Comparison of ENCODE assay signal across 1 cellular context in the genomic region with DNA sequence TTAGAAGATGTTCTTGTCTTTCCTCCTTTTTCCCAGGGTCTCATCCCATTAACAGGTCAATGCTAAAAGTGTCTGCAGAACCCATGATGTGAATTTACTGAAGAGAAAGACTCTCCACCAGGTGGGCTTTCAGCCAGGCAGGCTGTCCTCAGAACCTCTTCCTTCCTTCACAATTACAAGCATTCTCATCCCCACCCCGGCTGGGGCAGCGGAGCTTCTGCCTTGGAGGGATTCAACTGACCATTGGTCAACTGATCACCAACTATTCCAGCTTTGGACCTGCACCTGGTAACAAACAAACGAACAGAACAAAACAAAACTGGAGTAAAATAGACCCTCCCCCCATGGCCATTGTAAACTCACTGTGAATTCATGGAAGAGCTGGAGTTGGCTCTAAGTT.
TF ChIP-seq lines count a peak whose summit lies in the region.

No MANE protein-coding gene starts in this region.

TF ChIP-seq in HepG2, 621 proteins besides CTCF, POLR2A, EP300 and RAD21:
- no peak for TF ChIP-seq HMGA1 (CRISPR knock-in tag; conservative IDR thresholded peaks at IDR 0.05)
- no peak for TF ChIP-seq ZNF570 (CRISPR knock-in tag; IDR thresholded peaks at IDR 0.05; ENCODE audit: borderline replicate concordance)
- TF ChIP-seq, protein P1, sequence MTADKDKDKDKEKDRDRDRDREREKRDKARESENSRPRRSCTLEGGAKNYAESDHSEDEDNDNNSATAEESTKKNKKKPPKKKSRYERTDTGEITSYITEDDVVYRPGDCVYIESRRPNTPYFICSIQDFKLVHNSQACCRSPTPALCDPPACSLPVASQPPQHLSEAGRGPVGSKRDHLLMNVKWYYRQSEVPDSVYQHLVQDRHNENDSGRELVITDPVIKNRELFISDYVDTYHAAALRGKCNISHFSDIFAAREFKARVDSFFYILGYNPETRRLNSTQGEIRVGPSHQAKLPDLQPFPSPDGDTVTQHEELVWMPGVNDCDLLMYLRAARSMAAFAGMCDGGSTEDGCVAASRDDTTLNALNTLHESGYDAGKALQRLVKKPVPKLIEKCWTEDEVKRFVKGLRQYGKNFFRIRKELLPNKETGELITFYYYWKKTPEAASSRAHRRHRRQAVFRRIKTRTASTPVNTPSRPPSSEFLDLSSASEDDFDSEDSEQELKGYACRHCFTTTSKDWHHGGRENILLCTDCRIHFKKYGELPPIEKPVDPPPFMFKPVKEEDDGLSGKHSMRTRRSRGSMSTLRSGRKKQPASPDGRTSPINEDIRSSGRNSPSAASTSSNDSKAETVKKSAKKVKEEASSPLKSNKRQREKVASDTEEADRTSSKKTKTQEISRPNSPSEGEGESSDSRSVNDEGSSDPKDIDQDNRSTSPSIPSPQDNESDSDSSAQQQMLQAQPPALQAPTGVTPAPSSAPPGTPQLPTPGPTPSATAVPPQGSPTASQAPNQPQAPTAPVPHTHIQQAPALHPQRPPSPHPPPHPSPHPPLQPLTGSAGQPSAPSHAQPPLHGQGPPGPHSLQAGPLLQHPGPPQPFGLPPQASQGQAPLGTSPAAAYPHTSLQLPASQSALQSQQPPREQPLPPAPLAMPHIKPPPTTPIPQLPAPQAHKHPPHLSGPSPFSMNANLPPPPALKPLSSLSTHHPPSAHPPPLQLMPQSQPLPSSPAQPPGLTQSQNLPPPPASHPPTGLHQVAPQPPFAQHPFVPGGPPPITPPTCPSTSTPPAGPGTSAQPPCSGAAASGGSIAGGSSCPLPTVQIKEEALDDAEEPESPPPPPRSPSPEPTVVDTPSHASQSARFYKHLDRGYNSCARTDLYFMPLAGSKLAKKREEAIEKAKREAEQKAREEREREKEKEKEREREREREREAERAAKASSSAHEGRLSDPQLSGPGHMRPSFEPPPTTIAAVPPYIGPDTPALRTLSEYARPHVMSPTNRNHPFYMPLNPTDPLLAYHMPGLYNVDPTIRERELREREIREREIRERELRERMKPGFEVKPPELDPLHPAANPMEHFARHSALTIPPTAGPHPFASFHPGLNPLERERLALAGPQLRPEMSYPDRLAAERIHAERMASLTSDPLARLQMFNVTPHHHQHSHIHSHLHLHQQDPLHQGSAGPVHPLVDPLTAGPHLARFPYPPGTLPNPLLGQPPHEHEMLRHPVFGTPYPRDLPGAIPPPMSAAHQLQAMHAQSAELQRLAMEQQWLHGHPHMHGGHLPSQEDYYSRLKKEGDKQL (CRISPR knock-in tag; IDR thresholded peaks at IDR 0.05; ENCODE audit: low read depth), result no peak
- TF ChIP-seq, protein P2, sequence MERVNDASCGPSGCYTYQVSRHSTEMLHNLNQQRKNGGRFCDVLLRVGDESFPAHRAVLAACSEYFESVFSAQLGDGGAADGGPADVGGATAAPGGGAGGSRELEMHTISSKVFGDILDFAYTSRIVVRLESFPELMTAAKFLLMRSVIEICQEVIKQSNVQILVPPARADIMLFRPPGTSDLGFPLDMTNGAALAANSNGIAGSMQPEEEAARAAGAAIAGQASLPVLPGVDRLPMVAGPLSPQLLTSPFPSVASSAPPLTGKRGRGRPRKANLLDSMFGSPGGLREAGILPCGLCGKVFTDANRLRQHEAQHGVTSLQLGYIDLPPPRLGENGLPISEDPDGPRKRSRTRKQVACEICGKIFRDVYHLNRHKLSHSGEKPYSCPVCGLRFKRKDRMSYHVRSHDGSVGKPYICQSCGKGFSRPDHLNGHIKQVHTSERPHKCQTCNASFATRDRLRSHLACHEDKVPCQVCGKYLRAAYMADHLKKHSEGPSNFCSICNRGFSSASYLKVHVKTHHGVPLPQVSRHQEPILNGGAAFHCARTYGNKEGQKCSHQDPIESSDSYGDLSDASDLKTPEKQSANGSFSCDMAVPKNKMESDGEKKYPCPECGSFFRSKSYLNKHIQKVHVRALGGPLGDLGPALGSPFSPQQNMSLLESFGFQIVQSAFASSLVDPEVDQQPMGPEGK (CRISPR knock-in tag; IDR thresholded peaks at IDR 0.05), result no peak
- no peak for TF ChIP-seq MYNN (CRISPR knock-in tag; IDR thresholded peaks at IDR 0.05; ENCODE audit: low read depth)
- TF ChIP-seq SATB2 (CRISPR knock-in tag; IDR thresholded peaks at IDR 0.05), result no peak
- no peak for TF ChIP-seq ZNF274 (CRISPR knock-in tag; IDR thresholded peaks at IDR 0.05)
